ENCODE assay signal across 21 cellular contexts in the genomic region with DNA sequence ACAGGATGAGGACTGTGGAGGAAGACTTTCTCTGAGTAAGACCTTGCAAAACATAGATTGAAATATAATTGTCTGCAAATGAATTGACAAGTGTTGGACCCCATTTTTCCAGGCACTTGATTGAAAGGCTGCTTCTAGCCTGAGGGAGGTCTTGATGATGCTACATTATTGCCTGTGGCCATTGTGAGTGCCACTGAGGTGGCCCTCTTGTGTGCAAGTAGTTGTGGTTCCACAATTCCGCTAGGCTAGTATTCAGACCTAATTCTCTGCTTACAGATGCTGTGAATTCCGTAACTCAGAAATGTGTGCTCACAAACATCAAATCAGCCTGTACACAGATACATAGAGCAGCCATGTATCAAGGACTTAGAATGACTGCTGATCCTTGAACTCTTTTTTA. TPM values are rescaled to one million over a fixed set of nuclear protein-coding genes. Genes with fewer than 3 reads are reported as not detected.
DNase-seq lines count a peak whose midpoint lies in the region; FAIRE-seq and TF ChIP-seq lines count a peak whose summit lies in the region.
"Had no signal": no experiment of that assay in that cellular context is flagged by ENCODE, and none has a peak within 500 bp of the region (broad histone marks: within the 10 kb centered on the region; RNA-seq: fewer than 3 reads in every experiment).

No MANE protein-coding gene starts in this region.

- H2BK120ac ChIP-seq in trophoblast cell (ENCODE audit: insufficient read depth, low read length, poor library complexity) = no peak overlapping the region

- no TSS peak for BruUV-seq in Calu3 (replicated peaks; lab: Mats Ljungman, UMichigan)

- TF ChIP-seq POLR2A in GM12891 (IDR thresholded peaks at IDR 0.05; ENCODE audit: low read depth, low read length) = no peak

- intact Hi-C loops in Calu3 (cut with micrococcal nuclease; ENCODE audit: unreplicated experiment) = no loop called here
- intact Hi-C loops in dendritic cell treated with granulocyte-macrophage colony-stimulating factor and Interleukin-4, amounts not matched to agents 40 ng/mL and 50 ng/mL, for 4 days (cut with micrococcal nuclease) = loop anchor here (5.0 kb wide), 1 partner anchor 37 kb away; a partner anchor contains a TSS

- no CpG with 5 or more reads among the region's 2 CpGs for WGBS in trophoblast cell (ENCODE audit: extremely low coverage, insufficient coverage, insufficient read length)

- FAIRE-seq in GM12891 (lab: Jason Lieb, UNC) = no peak
- FAIRE-seq: islet of Langerhans had no signal

- peaks cover 0 to 4% of the 10 kb centered on the region in 2 experiments for H3K36me3 ChIP-seq in trophoblast cell (ENCODE audit: control insufficient read depth in 1 of 2, insufficient read depth in 2 of 2, low read length in 2 of 2)

- peaks cover 2% of the 10 kb centered on the region for H3K79me2 ChIP-seq in trophoblast cell (ENCODE audit: control insufficient read depth, insufficient read depth, low read length, poor library complexity)

- H3K9ac ChIP-seq in trophoblast cell (ENCODE audit: low read length) = no peak overlapping the region

- H4K91ac ChIP-seq in trophoblast cell (ENCODE audit: low read depth, low read length) = no peak overlapping the region

- H3K14ac ChIP-seq in trophoblast cell (ENCODE audit: low read length) = no peak overlapping the region

- H3K4me3 Mint-ChIP-seq in Calu3 (ENCODE audit: low read depth, unreplicated experiment) = no peak overlapping the region
- no peak overlapping the region for H3K4me3 Mint-ChIP-seq in dendritic cell treated with granulocyte-macrophage colony-stimulating factor and Interleukin-4, amounts not matched to agents 40 ng/mL and 50 ng/mL, for 4 days
- H3K4me3 Mint-ChIP-seq: activated naive CD8-positive, alpha-beta T cell treated with anti-CD3 and anti-CD28 coated beads, Interleukin-2, amount 50 U/mL, for 24 hours; CD4-positive, alpha-beta memory T cell; GM23338; T-helper 2 cell treated with Interferon-gamma antibody and Interleukin-4, amounts not matched to agents 5 μg/mL and 100 μg/mL, for 36 hours had no signal

- H3K36me3 Mint-ChIP-seq in Calu3 (ENCODE audit: insufficient read depth, unreplicated experiment) = peaks cover 84% of the 10 kb centered on the region
- peaks cover 15% of the 10 kb centered on the region for H3K36me3 Mint-ChIP-seq in dendritic cell treated with granulocyte-macrophage colony-stimulating factor and Interleukin-4, amounts not matched to agents 40 ng/mL and 50 ng/mL, for 4 days (ENCODE audit: low read depth)

- no peak overlapping the region for H2BK5ac ChIP-seq in trophoblast cell (ENCODE audit: low read depth, low read length, poor library complexity)

- H3K4me1 ChIP-seq in trophoblast cell (ENCODE audit: control insufficient read depth in 1 of 2, insufficient read depth in 2 of 2, low read length in 2 of 2) = peaks cover 0 to 2% of the 10 kb centered on the region in 2 experiments

- no peaks in the 10 kb centered on the region for H3K27me3 Mint-ChIP-seq in Calu3 (ENCODE audit: unreplicated experiment)
- no peaks in the 10 kb centered on the region for H3K27me3 Mint-ChIP-seq in dendritic cell treated with granulocyte-macrophage colony-stimulating factor and Interleukin-4, amounts not matched to agents 40 ng/mL and 50 ng/mL, for 4 days
- H3K27me3 Mint-ChIP-seq: activated naive CD8-positive, alpha-beta T cell treated with anti-CD3 and anti-CD28 coated beads, Interleukin-2, amount 50 U/mL, for 24 hours; CD4-positive, alpha-beta memory T cell; progenitor cell of endocrine pancreas had no signal

- no peaks in the 10 kb centered on the region for H3K79me1 ChIP-seq in trophoblast cell (ENCODE audit: low read length)

- H3K4me1 Mint-ChIP-seq in Calu3 (ENCODE audit: low read depth, unreplicated experiment) = peaks cover 92% of the 10 kb centered on the region
- peaks cover 56% of the 10 kb centered on the region for H3K4me1 Mint-ChIP-seq in dendritic cell treated with granulocyte-macrophage colony-stimulating factor and Interleukin-4, amounts not matched to agents 40 ng/mL and 50 ng/mL, for 4 days (ENCODE audit: low read depth)

- no peaks in the 10 kb centered on the region for H3K27me3 ChIP-seq in trophoblast cell (ENCODE audit: insufficient read depth, low read length)
- H3K27me3 ChIP-seq: heart left ventricle had no signal

- peak overlapping the region; percentile 8 for H3K4ac ChIP-seq in trophoblast cell (ENCODE audit: low read depth, low read length)

- DNase-seq in Calu3 (no peak), NOMO-1 treated with DMSO at 0.1 percent for 48 hours (lab: John Stamatoyannopoulos, UW; ENCODE audit: unreplicated experiment) (peak; percentile 69), trophoblast cell (no peak), NCI-H524 treated with DMSO at 0.1 percent for 48 hours (lab: John Stamatoyannopoulos, UW) (no peak), GM12891 (ENCODE audit: insufficient read length, low spot score) (no peak), NCI-H187 (lab: John Stamatoyannopoulos, UW) (no peak)
- DNase-seq in stimulated activated CD4-positive, alpha-beta T cell treated with anti-CD3 and anti-CD28 coated beads, Interleukin-2, amount 100 ng/mL, for 24 hours = no peak
- DNase-seq: activated naive CD8-positive, alpha-beta T cell treated with anti-CD3 and anti-CD28 coated beads, Interleukin-2, amount 50 U/mL, for 24 hours; CD4-positive, alpha-beta memory T cell; DMS53; effector memory CD4-positive, alpha-beta T cell; MM.1S; NCI-H2029 treated with DMSO at 0.1 percent for 48 hours had no signal

- H3K18ac ChIP-seq in trophoblast cell (ENCODE audit: low read length) = no peak overlapping the region

- no peak overlapping the region for H2AK5ac ChIP-seq in trophoblast cell (ENCODE audit: low read length)

- no peak for TF ChIP-seq CTCF in Calu3 (IDR thresholded peaks at IDR 0.05; ENCODE audit: unreplicated experiment)

- H3K4me2 ChIP-seq in trophoblast cell (ENCODE audit: low read length) = no peak overlapping the region

- H3K27ac Mint-ChIP-seq in Calu3 (ENCODE audit: unreplicated experiment) = peak overlapping the region; percentile 17
- H3K27ac Mint-ChIP-seq in dendritic cell treated with granulocyte-macrophage colony-stimulating factor and Interleukin-4, amounts not matched to agents 40 ng/mL and 50 ng/mL, for 4 days = peak overlapping the region; percentile 55
- H3K27ac Mint-ChIP-seq: activated naive CD8-positive, alpha-beta T cell treated with anti-CD3 and anti-CD28 coated beads, Interleukin-2, amount 50 U/mL, for 24 hours; activated T-helper 2 cell treated with anti-CD3 and anti-CD28 coated beads, Interferon-gamma antibody, Interleukin-2, Interleukin-4, amounts not matched to agents 10 μg/mL and 5 μg/mL and 100 μg/mL, durations not matched to agents 14 hours and 24 hours and 36 hours; CD4-positive, alpha-beta memory T cell; GM23338; progenitor cell of endocrine pancreas; T-helper 2 cell treated with Interferon-gamma antibody and Interleukin-4, amounts not matched to agents 5 μg/mL and 100 μg/mL, for 36 hours had no signal

- H3K9me3 ChIP-seq in trophoblast cell (ENCODE audit: insufficient read depth, low read depth, low read length) = no peaks in the 10 kb centered on the region
- H3K9me3 ChIP-seq: heart left ventricle had no signal

- H4K8ac ChIP-seq in trophoblast cell (ENCODE audit: low read depth, low read length) = no peak overlapping the region

- H4K12ac ChIP-seq in trophoblast cell (ENCODE audit: low read depth, low read length) = no peak overlapping the region

- H3K23ac ChIP-seq in trophoblast cell (ENCODE audit: low read length) = no peak overlapping the region

- CTCF ChIA-PET in Calu3 (lab: Charles Lee) = no interaction called here

- no peak overlapping the region for H3K4me3 ChIP-seq in trophoblast cell (ENCODE audit: low read depth, low read length)
- H3K4me3 ChIP-seq: GM23338, heart left ventricle, lung had no signal

- no peak overlapping the region for H2AFZ ChIP-seq in trophoblast cell (ENCODE audit: insufficient read depth, low read length, poor library complexity)
- H2AFZ ChIP-seq: GM23338 had no signal

- H3K9me3 Mint-ChIP-seq in Calu3 (ENCODE audit: low read depth, unreplicated experiment) = no peaks in the 10 kb centered on the region
- no peaks in the 10 kb centered on the region for H3K9me3 Mint-ChIP-seq in dendritic cell treated with granulocyte-macrophage colony-stimulating factor and Interleukin-4, amounts not matched to agents 40 ng/mL and 50 ng/mL, for 4 days
- H3K9me3 Mint-ChIP-seq: activated naive CD8-positive, alpha-beta T cell treated with anti-CD3 and anti-CD28 coated beads, Interleukin-2, amount 50 U/mL, for 24 hours; activated T-helper 2 cell treated with anti-CD3 and anti-CD28 coated beads, Interferon-gamma antibody, Interleukin-2, Interleukin-4, amounts not matched to agents 10 μg/mL and 5 μg/mL and 100 μg/mL, durations not matched to agents 14 hours and 24 hours and 36 hours; CD4-positive, alpha-beta memory T cell; GM23338; T-helper 2 cell treated with Interferon-gamma antibody and Interleukin-4, amounts not matched to agents 5 μg/mL and 100 μg/mL, for 36 hours had no signal

- no peak overlapping the region for H3K27ac ChIP-seq in trophoblast cell (ENCODE audit: low read depth, low read length)

- no peak overlapping the region for H2BK12ac ChIP-seq in trophoblast cell (ENCODE audit: low read length)

TF ChIP-seq in GM12891, 5 proteins besides CTCF, POLR2A, EP300 and RAD21:
- TF ChIP-seq POU2F2 (IDR thresholded peaks at IDR 0.05; ENCODE audit: low read depth, low read length) (no peak), SPI1 (IDR thresholded peaks at IDR 0.05; ENCODE audit: low read depth, low read length) (no peak), POLR2AphosphoS5 (IDR thresholded peaks at IDR 0.05; ENCODE audit: low read depth, low read length) (no peak), TAF1 (IDR thresholded peaks at IDR 0.05; ENCODE audit: low read depth, low read length) (no peak), PAX5 (IDR thresholded peaks at IDR 0.05; ENCODE audit: insufficient read depth, low read length, severe bottlenecking) (no peak)

RNA-seq across cellular contexts. Expression of a gene that starts 34.6 kb away (rescaled TPM):
- 345 and 453 TPM in 2 replicates for total RNA-seq in Calu3 (2022)
- polyA plus RNA-seq in trophoblast cell (2013) = 70.8 and 74.9 TPM in 2 replicates
- 3.1 TPM for polyA plus RNA-seq in GM12891 (2012; ENCODE audit: low read depth, missing spikeins)
